Comparison of ENCODE assay signal across 8 cellular contexts in the genomic region with DNA sequence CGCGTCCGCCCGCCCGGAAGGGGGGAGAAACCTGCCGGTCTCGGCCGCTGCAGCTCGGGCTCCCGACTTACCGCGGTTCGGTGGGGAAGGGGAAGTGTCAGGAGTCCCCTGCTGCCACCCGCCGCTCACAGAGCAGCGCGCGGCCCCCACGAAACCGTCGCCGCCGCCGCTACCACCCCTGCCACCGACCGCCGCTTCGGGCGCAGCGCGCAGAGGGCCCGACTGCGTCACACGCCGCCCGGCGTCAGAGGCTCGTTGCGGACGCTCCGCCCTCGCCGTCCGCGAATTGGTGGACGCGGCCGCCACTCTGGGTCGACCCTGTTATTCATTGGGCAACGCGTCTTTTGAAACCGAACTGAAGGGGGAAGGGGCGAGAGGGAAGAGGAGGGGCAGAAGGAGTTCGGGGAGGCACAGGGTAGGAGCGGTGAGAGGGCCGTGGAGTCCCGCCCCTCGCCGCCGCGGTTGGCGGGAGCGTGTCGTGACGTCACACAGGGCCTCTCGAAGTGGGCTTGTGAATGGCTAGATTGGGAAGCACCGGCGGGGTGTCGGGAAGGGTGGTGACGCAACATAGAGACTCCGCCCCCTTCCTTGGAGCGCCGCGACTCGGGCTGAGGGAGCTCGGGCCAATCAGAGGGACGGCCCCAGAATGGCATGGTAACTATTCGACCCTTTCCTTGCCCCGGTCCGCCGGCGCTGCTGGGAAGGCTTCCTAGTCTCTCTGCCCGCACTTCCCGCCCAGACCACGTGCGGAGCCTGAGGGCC. TPM values are rescaled to one million over a fixed set of nuclear protein-coding genes. Genes with fewer than 3 reads are reported as not detected.
DNase-seq lines count a peak whose midpoint lies in the region; ATAC-seq and TF ChIP-seq lines count a peak whose summit lies in the region.

A gene (minus strand): TSS at position 226 of the 762 bp plus-strand sequence. CDS start 15,437 bp downstream, outside the sequence.

- H4K20me1 ChIP-seq in fibroblast of lung (ENCODE audit: control insufficient read depth, extremely low read depth, insufficient read depth, low read length), result no peaks in the 10 kb centered on the region

- H3K27ac Mint-ChIP-seq in activated T-helper 2 cell treated with anti-CD3 and anti-CD28 coated beads, Interferon-gamma antibody, Interleukin-2, Interleukin-4, amounts not matched to agents 10 μg/mL and 5 μg/mL and 100 μg/mL, durations not matched to agents 14 hours and 24 hours and 36 hours, result peak within 1 kb of the TSS; percentile 95
- peak within 1 kb of the TSS; percentile 98 to 100 (median 99) for H3K27ac Mint-ChIP-seq in naive thymus-derived CD4-positive, alpha-beta T cell
- H3K27ac Mint-ChIP-seq in stimulated activated naive B cell treated with anti-CD40 and anti-IgM and Interleukin-4, amounts not matched to agents 10 μg/mL and 1 μg/mL and 100 μg/mL, for 72 hours, result peak within 1 kb of the TSS; percentile 98

- intact Hi-C loops in activated T-helper 2 cell treated with anti-CD3 and anti-CD28 coated beads, Interferon-gamma antibody, Interleukin-2, Interleukin-4, amounts not matched to agents 10 μg/mL and 5 μg/mL and 100 μg/mL, durations not matched to agents 14 hours and 24 hours and 36 hours (cut with micrococcal nuclease), result loop anchor here (1.0 to 5.0 kb wide), 5 partner anchors 11 to 1395 kb away; a partner anchor contains a TSS
- intact Hi-C loops in naive thymus-derived CD4-positive, alpha-beta T cell (cut with micrococcal nuclease), result loop anchor here (1.0 to 5.0 kb wide), 11 partner anchors 11 to 420 kb away; a partner anchor contains a TSS

- POLR2A ChIA-PET in naive thymus-derived CD4-positive, alpha-beta T cell (lab: Charles Lee), result interaction anchor here (0.9 to 5.1 kb wide), 13 partner anchors 8 to 290 kb away, joined by 3 to 38 read pairs (median 4); a partner anchor contains a TSS

- H3K4me1 ChIP-seq in RWPE2 (ENCODE audit: insufficient read depth, poor library complexity, severe bottlenecking) (peaks cover 9% of the 10 kb centered on the region), fibroblast of lung (ENCODE audit: control insufficient read depth, extremely low read depth, insufficient read depth, low read length) (peaks cover 2% of the 10 kb centered on the region)
- peaks cover 25 to 27% of the 10 kb centered on the region in 2 donors for H3K4me1 ChIP-seq in naive thymus-derived CD4-positive, alpha-beta T cell (ENCODE audit: control insufficient read depth in 2 of 2, insufficient read depth in 2 of 2, low read length in 2 of 2)

- H3K36me3 ChIP-seq in RWPE2 (ENCODE audit: low read depth) (peaks cover 32% of the 10 kb centered on the region), fibroblast of lung (ENCODE audit: control insufficient read depth, insufficient read depth, low read length) (no peaks in the 10 kb centered on the region)
- H3K36me3 ChIP-seq in naive thymus-derived CD4-positive, alpha-beta T cell (ENCODE audit: control insufficient read depth in 2 of 3, insufficient read depth in 3 of 3, low read length in 3 of 3), result peaks cover 0 to 15% (median 4%) of the 10 kb centered on the region in 3 experiments

- H3K79me2 ChIP-seq in fibroblast of lung (ENCODE audit: control insufficient read depth, insufficient read depth, low read length), result peaks cover 48% of the 10 kb centered on the region

- H3K4me3 ChIP-seq in RWPE2 (ENCODE audit: severe bottlenecking) (peak within 1 kb of the TSS; percentile 93), fibroblast of lung (replicated peaks in 1 of 4; ENCODE audit: control extremely low read depth in 1 of 4, insufficient read depth in 1 of 4, low read depth in 3 of 4, low read length in 4 of 4) (peak within 1 kb of the TSS; percentile 83 to 99 (median 91))
- peak within 1 kb of the TSS; percentile 96 for H3K4me3 ChIP-seq in naive thymus-derived CD4-positive, alpha-beta T cell (ENCODE audit: low read length)

- TF ChIP-seq CTCF in RWPE2 (IDR thresholded peaks at IDR 0.05; ENCODE audit: poor library complexity, severe bottlenecking) (no peak), fibroblast of lung (conservative IDR thresholded peaks at IDR 0.05 in 1 of 2, IDR thresholded peaks at IDR 0.05 in 1 of 2; ENCODE audit: low read depth in 1 of 2, low read length in 2 of 2) (no peak)

- peak; percentile 94 for ATAC-seq in RWPE2 (ENCODE audit: low read depth)
- peak; percentile 95 for ATAC-seq in naive thymus-derived CD4-positive, alpha-beta T cell
- peak; percentile 95 for ATAC-seq in stimulated activated naive B cell treated with anti-CD40 and anti-IgM and Interleukin-4, amounts not matched to agents 10 μg/mL and 1 μg/mL and 100 μg/mL, for 72 hours (replicated peaks)

- no peaks in the 10 kb centered on the region for H3K9me3 Mint-ChIP-seq in activated T-helper 2 cell treated with anti-CD3 and anti-CD28 coated beads, Interferon-gamma antibody, Interleukin-2, Interleukin-4, amounts not matched to agents 10 μg/mL and 5 μg/mL and 100 μg/mL, durations not matched to agents 14 hours and 24 hours and 36 hours
- peaks cover 0 to 6% (median 0%) of the 10 kb centered on the region in 11 donors for H3K9me3 Mint-ChIP-seq in naive thymus-derived CD4-positive, alpha-beta T cell
- H3K9me3 Mint-ChIP-seq in stimulated activated naive B cell treated with anti-CD40 and anti-IgM and Interleukin-4, amounts not matched to agents 10 μg/mL and 1 μg/mL and 100 μg/mL, for 72 hours, result no peaks in the 10 kb centered on the region

- H3K27me3 ChIP-seq in RWPE2 (ENCODE audit: insufficient read depth, poor library complexity, severe bottlenecking), result no peaks in the 10 kb centered on the region
- H3K27me3 ChIP-seq in fibroblast of lung (ENCODE audit: control insufficient read depth, insufficient read depth, low read length), result no peaks in the 10 kb centered on the region
- no peaks in the 10 kb centered on the region for H3K27me3 ChIP-seq in naive thymus-derived CD4-positive, alpha-beta T cell (ENCODE audit: control insufficient read depth in 2 of 2, insufficient read depth in 2 of 2, low read length in 2 of 2)

- peak within 1 kb of the TSS; percentile 91 for H2AFZ ChIP-seq in fibroblast of lung (ENCODE audit: low read length)

- H3K27me3 Mint-ChIP-seq in activated T-helper 2 cell treated with anti-CD3 and anti-CD28 coated beads, Interferon-gamma antibody, Interleukin-2, Interleukin-4, amounts not matched to agents 10 μg/mL and 5 μg/mL and 100 μg/mL, durations not matched to agents 14 hours and 24 hours and 36 hours (ENCODE audit: low read depth), result no peaks in the 10 kb centered on the region
- H3K27me3 Mint-ChIP-seq in naive thymus-derived CD4-positive, alpha-beta T cell, result peaks cover 0 to 2% (median 0%) of the 10 kb centered on the region in 5 donors
- H3K27me3 Mint-ChIP-seq in stimulated activated naive B cell treated with anti-CD40 and anti-IgM and Interleukin-4, amounts not matched to agents 10 μg/mL and 1 μg/mL and 100 μg/mL, for 72 hours, result no peaks in the 10 kb centered on the region

- peak within 1 kb of the TSS; percentile 96 for H3K4me2 ChIP-seq in fibroblast of lung (ENCODE audit: extremely low read depth, insufficient read depth, low read length)

- peaks cover 40% of the 10 kb centered on the region for H3K36me3 Mint-ChIP-seq in activated T-helper 2 cell treated with anti-CD3 and anti-CD28 coated beads, Interferon-gamma antibody, Interleukin-2, Interleukin-4, amounts not matched to agents 10 μg/mL and 5 μg/mL and 100 μg/mL, durations not matched to agents 14 hours and 24 hours and 36 hours (ENCODE audit: low read depth)
- H3K36me3 Mint-ChIP-seq in naive thymus-derived CD4-positive, alpha-beta T cell, result peaks cover 2 to 17% (median 6%) of the 10 kb centered on the region in 5 donors
- H3K36me3 Mint-ChIP-seq in stimulated activated naive B cell treated with anti-CD40 and anti-IgM and Interleukin-4, amounts not matched to agents 10 μg/mL and 1 μg/mL and 100 μg/mL, for 72 hours, result peaks cover 8 to 11% of the 10 kb centered on the region in 2 donors

- H3K27ac ChIP-seq in RWPE2 (ENCODE audit: poor library complexity, severe bottlenecking), result peak within 1 kb of the TSS; percentile 46
- H3K27ac ChIP-seq in fibroblast of lung (ENCODE audit: insufficient read depth, low read length), result peak within 1 kb of the TSS; percentile 96
- H3K27ac ChIP-seq in naive thymus-derived CD4-positive, alpha-beta T cell (ENCODE audit: low read depth, low read length), result peak within 1 kb of the TSS; percentile 99

- no peaks in the 10 kb centered on the region for H3K9me3 ChIP-seq in RWPE2 (ENCODE audit: severe bottlenecking)
- H3K9me3 ChIP-seq in fibroblast of lung (ENCODE audit: control insufficient read depth, insufficient read depth, low read depth, low read length), result no peaks in the 10 kb centered on the region
- no peaks in the 10 kb centered on the region for H3K9me3 ChIP-seq in naive thymus-derived CD4-positive, alpha-beta T cell (ENCODE audit: control insufficient read depth in 2 of 3, low read length in 3 of 3)

- H3K4me1 Mint-ChIP-seq in activated T-helper 2 cell treated with anti-CD3 and anti-CD28 coated beads, Interferon-gamma antibody, Interleukin-2, Interleukin-4, amounts not matched to agents 10 μg/mL and 5 μg/mL and 100 μg/mL, durations not matched to agents 14 hours and 24 hours and 36 hours (ENCODE audit: low read depth), result peaks cover 33% of the 10 kb centered on the region
- H3K4me1 Mint-ChIP-seq in naive thymus-derived CD4-positive, alpha-beta T cell, result peaks cover 11 to 61% (median 51%) of the 10 kb centered on the region in 7 donors
- H3K4me1 Mint-ChIP-seq in stimulated activated naive B cell treated with anti-CD40 and anti-IgM and Interleukin-4, amounts not matched to agents 10 μg/mL and 1 μg/mL and 100 μg/mL, for 72 hours, result peaks cover 12 to 22% of the 10 kb centered on the region in 2 donors

- DNase-seq in EH (ENCODE audit: low read depth) (peak; percentile 100), H4 (ENCODE audit: low spot score) (peak; percentile 100), LoVo (ENCODE audit: low spot score) (peak; percentile 99), RWPE2 (ENCODE audit: low spot score) (peak; percentile 99), fibroblast of lung (ENCODE audit: low read depth in 2 of 2) (peak; percentile 100)
- peak; percentile 100 for DNase-seq in activated T-helper 2 cell treated with anti-CD3 and anti-CD28 coated beads, Interferon-gamma antibody, Interleukin-2, Interleukin-4, amounts not matched to agents 10 μg/mL and 5 μg/mL and 100 μg/mL, durations not matched to agents 14 hours and 24 hours and 36 hours (ENCODE audit: low spot score)
- peak; percentile 96 to 100 (median 100) for DNase-seq in naive thymus-derived CD4-positive, alpha-beta T cell
- DNase-seq in stimulated activated naive B cell treated with anti-CD40 and anti-IgM and Interleukin-4, amounts not matched to agents 10 μg/mL and 1 μg/mL and 100 μg/mL, for 72 hours, result peak; percentile 100

- peak within 1 kb of the TSS; percentile 98 for H3K4me3 Mint-ChIP-seq in activated T-helper 2 cell treated with anti-CD3 and anti-CD28 coated beads, Interferon-gamma antibody, Interleukin-2, Interleukin-4, amounts not matched to agents 10 μg/mL and 5 μg/mL and 100 μg/mL, durations not matched to agents 14 hours and 24 hours and 36 hours (ENCODE audit: low read depth)
- H3K4me3 Mint-ChIP-seq in naive thymus-derived CD4-positive, alpha-beta T cell, result peak within 1 kb of the TSS; percentile 87 to 98 (median 96)
- H3K4me3 Mint-ChIP-seq in stimulated activated naive B cell treated with anti-CD40 and anti-IgM and Interleukin-4, amounts not matched to agents 10 μg/mL and 1 μg/mL and 100 μg/mL, for 72 hours, result peak within 1 kb of the TSS; percentile 94

- CTCF ChIA-PET in naive thymus-derived CD4-positive, alpha-beta T cell (lab: Charles Lee), result interaction anchor here (0.9 to 1.5 kb wide), 4 partner anchors 11 to 57 kb away, joined by 3 to 5 read pairs (median 4); a partner anchor contains a TSS

- peak within 1 kb of the TSS; percentile 98 for H3K9ac ChIP-seq in fibroblast of lung (ENCODE audit: insufficient read depth, low read length)

RNA-seq across cellular contexts. Expression of the gene that starts here (rescaled TPM):
- 93.9 and 101 TPM in 2 replicates for total RNA-seq in H4 (2014; rRNA removed; shearing (Covaris generic))
- total RNA-seq in activated T-helper 2 cell treated with anti-CD3 and anti-CD28 coated beads, Interferon-gamma antibody, Interleukin-2, Interleukin-4, amounts not matched to agents 10 μg/mL and 5 μg/mL and 100 μg/mL, durations not matched to agents 14 hours and 24 hours and 36 hours, result 123 and 131 TPM in 2 replicates
- 88.1 and 99.6 TPM in 2 replicates for total RNA-seq in fibroblast of lung
- polyA plus RNA-seq in fibroblast of lung, result 60.6 and 95.1 TPM in 2 replicates
- polyA plus RNA-seq in fibroblast of lung (2012), result 36.8 and 46.2 TPM in 2 replicates
- polyA minus RNA-seq in fibroblast of lung (ENCODE audit: low replicate concordance), result 344 and 538 TPM in 2 replicates
- total RNA-seq in naive thymus-derived CD4-positive, alpha-beta T cell, result 100 to 1,000 TPM; 103 to 137 (median 120) TPM
- 10 to 100 TPM; 45.0 to 71.5 TPM for polyA plus RNA-seq in naive thymus-derived CD4-positive, alpha-beta T cell

Comparison
In these comparisons a context has a peak if more than half of its experiments do, and no peak if none do; other contexts are left out.
1. Peak in every context shown above with its lines: DNase-seq, ATAC-seq, H3K4me3 ChIP-seq and H3K27ac ChIP-seq.
2. H3K27ac ChIP-seq: peak in every context shown above with its lines; median percentile 99 in naive thymus-derived CD4-positive, alpha-beta T cell; 96 in fibroblast of lung; 46 in RWPE2.